31 cellular contexts compared by ENCODE assay signal in the genomic region with DNA sequence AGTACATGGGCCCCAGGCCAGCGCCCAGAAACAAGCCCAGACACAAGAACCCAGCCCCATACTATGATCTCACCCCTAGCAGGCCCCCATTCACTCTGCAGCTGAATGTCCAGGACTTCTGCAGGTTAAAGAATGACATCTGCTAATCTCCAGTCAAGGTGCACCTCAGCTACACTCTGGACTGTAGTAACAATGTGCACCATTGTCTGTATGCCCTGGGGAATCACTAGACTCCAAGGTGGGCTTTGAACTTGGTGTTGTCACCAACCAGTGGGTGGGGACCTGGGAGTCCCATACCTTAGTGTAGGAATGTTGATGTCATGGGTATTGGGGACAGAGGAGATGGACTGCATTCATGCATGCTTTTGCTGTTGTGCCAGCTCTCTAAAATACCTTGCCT. TPM values are rescaled to one million over a fixed set of nuclear protein-coding genes. Genes with fewer than 3 reads are reported as not detected.
DNase-seq lines count a peak whose midpoint lies in the region; ATAC-seq, FAIRE-seq and TF ChIP-seq lines count a peak whose summit lies in the region.
"Had no signal": no experiment of that assay in that cellular context is flagged by ENCODE, and none has a peak within 500 bp of the region (broad histone marks: within the 10 kb centered on the region; RNA-seq: fewer than 3 reads in every experiment).

No MANE protein-coding gene starts in this region.

- H3K4me2 ChIP-seq in HepG2 (ENCODE audit: low read depth, low read length) = peak overlapping the region; percentile 21; the same call in 1 of the 2 replicates
- H3K4me2 ChIP-seq: A549; BLaER1; BLaER1 treated with 17β-estradiol and CSF1 and Interleukin-3, amounts not matched to agents 10 nM and 100 nM had no signal

- H3K79me2 ChIP-seq in HepG2 (ENCODE audit: insufficient read depth, low read length) = no peaks in the 10 kb centered on the region

- DNase-seq in right atrium auricular region (ENCODE audit: low spot score) = peak; percentile 42
- DNase-seq in Right ventricle myocardium superior = no peak
- DNase-seq in HepG2 (ENCODE audit: low spot score) = peak; percentile 93
- DNase-seq in right lobe of liver = no peak
- DNase-seq: 8988T; ACHN; AML-193; BE2C; C1 segment of cervical spinal cord; Caco-2; Calu3; CD4-positive, alpha-beta memory T cell; CD4-positive, alpha-beta T cell; CD4-positive, CD25-positive, alpha-beta regulatory T cell; CD8-positive, alpha-beta memory T cell; CD8-positive, alpha-beta T cell; COR-L47; DMS 273 treated with DMSO at 0.1 percent for 48 hours; DMS153; DMS53; DMS79; DMS79 treated with DMSO at 0.1 percent for 48 hours; DND-41; EL had no signal

- H3K27me3 ChIP-seq in right atrium auricular region (no peaks in the 10 kb centered on the region), HepG2 (ENCODE audit: control insufficient read depth in 1 of 2, insufficient read depth in 2 of 2, low read length in 2 of 2) (peaks cover 0 to 2% of the 10 kb centered on the region in 2 experiments; a peak in 1 of 5 replicates), right lobe of liver (no peaks in the 10 kb centered on the region)
- H3K27me3 ChIP-seq: BE2C; BLaER1; BLaER1 treated with 17β-estradiol and CSF1 and Interleukin-3, amounts not matched to agents 10 nM and 100 nM had no signal

- no peaks in the 10 kb centered on the region for H4K20me1 ChIP-seq in HepG2 (ENCODE audit: insufficient read depth, low read length)
- H4K20me1 ChIP-seq: BLaER1; BLaER1 treated with 17β-estradiol and CSF1 and Interleukin-3, amounts not matched to agents 10 nM and 100 nM had no signal

- TF ChIP-seq POLR2A in HepG2 (IDR thresholded peaks at IDR 0.05; ENCODE audit: insufficient read depth in 1 of 2, low read depth in 2 of 2, low read length in 2 of 2) = no peak
- no peak for TF ChIP-seq POLR2A in right lobe of liver (IDR thresholded peaks at IDR 0.05)

- H2AFZ ChIP-seq in HepG2 (ENCODE audit: low read length) = no peak overlapping the region

- H3K27ac ChIP-seq in right atrium auricular region (no peak overlapping the region), HepG2 (ENCODE audit: extremely low read length, insufficient read depth, low read length) (no peak overlapping the region), right lobe of liver (no peak overlapping the region)
- H3K27ac ChIP-seq: 22Rv1; A549; BLaER1; BLaER1 treated with 17β-estradiol and CSF1 and Interleukin-3, amounts not matched to agents 10 nM and 100 nM; C4-2B had no signal

- BruUV-seq in HepG2 (replicated peaks; lab: Mats Ljungman, UMichigan) = no TSS peak

- intact Hi-C loops in Right ventricle myocardium superior (cut with DNase I) = no loop called here
- intact Hi-C loops in HepG2 (cut with micrococcal nuclease; ENCODE audit: unreplicated experiment) = no loop called here
- intact Hi-C loops in right lobe of liver (cut with DNase I) = no loop called here

- H3K4me1 ChIP-seq in right atrium auricular region = no peaks in the 10 kb centered on the region
- H3K4me1 ChIP-seq in HepG2 (ENCODE audit: insufficient read depth, low read length) = peaks cover 22% of the 10 kb centered on the region
- H3K4me1 ChIP-seq in right lobe of liver = no peaks in the 10 kb centered on the region
- H3K4me1 ChIP-seq: A549; BE2C; BLaER1; BLaER1 treated with 17β-estradiol and CSF1 and Interleukin-3, amounts not matched to agents 10 nM and 100 nM; Caco-2 had no signal

- CTCF ChIA-PET in HepG2 (lab: Yijun Ruan, JAX; ENCODE audit: low intra/inter-chr PET ratio, low total read pairs) = no interaction called here

- peak; percentile 85 for FAIRE-seq in HepG2 (lab: Jason Lieb, UNC)
- FAIRE-seq: A204.1, A549, D721Med had no signal

- H3K9me3 ChIP-seq in right atrium auricular region (peaks cover 0 to 17% of the 10 kb centered on the region in 2 donors), HepG2 (ENCODE audit: low read length) (no peaks in the 10 kb centered on the region; the same call in 1 of the 2 replicates), right lobe of liver (peaks cover 0 to 8% (median 2%) of the 10 kb centered on the region in 4 donors)
- H3K9me3 ChIP-seq: A549, BE2C had no signal

- TF ChIP-seq RAD21 in HepG2 (CRISPR knock-in tag; IDR thresholded peaks at IDR 0.05) = no peak

- H3K4me3 ChIP-seq in right atrium auricular region (no peak overlapping the region), HepG2 (replicated peaks in 1 of 3; ENCODE audit: insufficient read depth in 1 of 3, low read depth in 2 of 3, low read length in 3 of 3) (no peak overlapping the region), right lobe of liver (no peak overlapping the region)
- H3K4me3 ChIP-seq: A549; BLaER1; BLaER1 treated with 17β-estradiol and CSF1 and Interleukin-3, amounts not matched to agents 10 nM and 100 nM had no signal

- no peak for TF ChIP-seq CTCF in right atrium auricular region (IDR thresholded peaks at IDR 0.05)
- no peak for TF ChIP-seq CTCF in HepG2 (CRISPR knock-in tag; IDR thresholded peaks at IDR 0.05)
- no peak for TF ChIP-seq CTCF in right lobe of liver (IDR thresholded peaks at IDR 0.05)

- no peak overlapping the region for H3K9ac ChIP-seq in HepG2 (ENCODE audit: insufficient read depth, low read depth, low read length)
- H3K9ac ChIP-seq: BLaER1; BLaER1 treated with 17β-estradiol and CSF1 and Interleukin-3, amounts not matched to agents 10 nM and 100 nM had no signal

- H3K36me3 ChIP-seq in right atrium auricular region (no peaks in the 10 kb centered on the region), HepG2 (replicated peaks in 1 of 2; ENCODE audit: control insufficient read depth in 1 of 2, insufficient read depth in 2 of 2, low read length in 2 of 2) (no peaks in the 10 kb centered on the region), right lobe of liver (no peaks in the 10 kb centered on the region)
- H3K36me3 ChIP-seq: BE2C, BLaER1 had no signal

- no CpG with 5 or more reads among the region's 1 CpG for WGBS in HepG2 (ENCODE audit: low lambda C conversion rate)
- 40% methylated on average over 1 of the region's 1 CpG for WGBS in right lobe of liver (ENCODE audit: insufficient coverage, low coverage, low lambda C conversion rate, missing lambda C conversion rate)

- TF ChIP-seq EP300 in HepG2 (IDR thresholded peaks at IDR 0.05; ENCODE audit: low read depth in 2 of 2, low read length in 2 of 2) (peak in 1 of 2 experiments; percentile 67; a peak in 1 of 4 replicates), HepG2 (CRISPR knock-in tag; IDR thresholded peaks at IDR 0.05; ENCODE audit: borderline replicate concordance) (peak; percentile 48; the same call in 1 of the 2 replicates)

- POLR2A ChIA-PET in HepG2 (lab: Yijun Ruan, JAX) = interaction anchor here (1.1 to 1.3 kb wide), 3 partner anchors 20 to 42 kb away, joined by 3 to 6 read pairs (median 4); no protein-coding TSS in a partner anchor

- ATAC-seq in Right ventricle myocardium superior (ENCODE audit: poor library complexity) = no peak
- peak; percentile 96 for ATAC-seq in HepG2
- no peak for ATAC-seq in right lobe of liver
- ATAC-seq: A549; CD8-positive, alpha-beta T cell had no signal

- in situ Hi-C loops in HepG2 (cut with HindIII; ENCODE audit: extremely low pct_ligation_motif_present, low pct_unique_long_range_greater_than_20kb) = no loop called here

TF ChIP-seq in HepG2, 621 proteins besides CTCF, POLR2A, EP300 and RAD21 (continues in another document):
- TF ChIP-seq ZNF7 (CRISPR knock-in tag; IDR thresholded peaks at IDR 0.05) (peak; percentile 71), ZBTB2 (CRISPR knock-in tag; IDR thresholded peaks at IDR 0.05; ENCODE audit: low read depth) (no peak), HNRNPUL1 (IDR thresholded peaks at IDR 0.05; ENCODE audit: low read depth, low read length) (no peak), ZFYVE20 (CRISPR knock-in tag; IDR thresholded peaks at IDR 0.05; ENCODE audit: borderline replicate concordance, low read depth) (no peak), XBP1 (CRISPR knock-in tag; IDR thresholded peaks at IDR 0.05) (no peak), ZNF10 (CRISPR knock-in tag; IDR thresholded peaks at IDR 0.05; ENCODE audit: borderline replicate concordance, low read depth) (no peak), JUND (CRISPR knock-in tag; IDR thresholded peaks at IDR 0.05) (peak; percentile 41; the same call in 1 of the 2 replicates)

RNA-seq across cellular contexts. Expression of gene KCNE1, which starts 10.3 kb away (rescaled TPM):
- total RNA-seq in right atrium auricular region = 1 to 10 TPM in 1 of 2 donors, under 1 TPM in 1; 0.78 to 3.8 TPM
- 4.3 TPM for total RNA-seq in Right ventricle myocardium superior
- 0.35 TPM in 1 of 2 replicates, not detected in the other for total RNA-seq in HepG2 (2016; rRNA removed; fragmentation: Illumina TruSeq; extraction: Trizol)
- total RNA-seq in HepG2 (2016; cell fraction: cytosol; rRNA removed; fragmentation: Illumina TruSeq; extraction: Trizol; ENCODE audit: low read depth) = not detected in 2 replicates
- 0.22 TPM in 1 of 2 replicates, not detected in the other for total RNA-seq in HepG2 (2016; cell fraction: insoluble cytoplasmic fraction; rRNA removed; fragmentation: Illumina TruSeq; extraction: Trizol)
- not detected in 2 replicates for total RNA-seq in HepG2 (2016; cell fraction: membrane; rRNA removed; fragmentation: Illumina TruSeq; extraction: Trizol)
- 0.50 and 0.84 TPM in 2 replicates for total RNA-seq in HepG2 (2016; cell fraction: nucleus; rRNA removed; fragmentation: Illumina TruSeq; extraction: Trizol)
- not detected in 2 replicates for polyA plus RNA-seq in HepG2 (2011; rRNA removed)
- polyA plus RNA-seq in HepG2 (2011; cell fraction: cytosol; rRNA removed) = not detected in 2 replicates
- 0.16 and 0.17 TPM in 2 replicates for polyA plus RNA-seq in HepG2 (2011; cell fraction: nucleus; rRNA removed)
- not detected in 2 replicates for polyA plus RNA-seq in HepG2 (2012)
- polyA plus RNA-seq in HepG2 (2016; cell fraction: cytosol; fragmentation: Illumina TruSeq; extraction: Trizol; ENCODE audit: low read depth) = not detected in 2 replicates
- polyA plus RNA-seq in HepG2 (2016; cell fraction: insoluble cytoplasmic fraction; fragmentation: Illumina TruSeq; extraction: Trizol; ENCODE audit: low read depth) = not detected in 2 replicates
- polyA plus RNA-seq in HepG2 (2016; cell fraction: membrane; fragmentation: Illumina TruSeq; extraction: Trizol; ENCODE audit: low read depth) = not detected in 2 replicates
- not detected in 2 replicates for polyA plus RNA-seq in HepG2 (2016; cell fraction: nucleus; fragmentation: Illumina TruSeq; extraction: Trizol; ENCODE audit: insufficient read depth, low read depth)
- not detected in 2 replicates for polyA minus RNA-seq in HepG2 (2011; rRNA and poly(A)+ RNA removed; ENCODE audit: low replicate concordance)
- not detected in 2 replicates for polyA minus RNA-seq in HepG2 (2011; cell fraction: cytosol; rRNA and poly(A)+ RNA removed)
- polyA minus RNA-seq in HepG2 (2011; cell fraction: nucleus; rRNA and poly(A)+ RNA removed) = 1.1 and 1.4 TPM in 2 replicates
- 1 to 10 TPM; 1.3 to 5.4 (median 2.3) TPM for total RNA-seq in right lobe of liver
- total RNA-seq: CD4-positive, alpha-beta T cell; CD8-positive, alpha-beta T cell had no signal
- polyA plus RNA-seq: CD4-positive, CD25-positive, alpha-beta regulatory T cell; CD8-positive, alpha-beta memory T cell had no signal

Comparison
In these comparisons a context has a peak if more than half of its experiments do, and no peak if none do; other contexts are left out.
1. DNase-seq: peak in right atrium auricular region (single experiment) and HepG2 (single experiment); none in Right ventricle myocardium superior (single experiment) and right lobe of liver (0 of 3).